In the genomic region with DNA sequence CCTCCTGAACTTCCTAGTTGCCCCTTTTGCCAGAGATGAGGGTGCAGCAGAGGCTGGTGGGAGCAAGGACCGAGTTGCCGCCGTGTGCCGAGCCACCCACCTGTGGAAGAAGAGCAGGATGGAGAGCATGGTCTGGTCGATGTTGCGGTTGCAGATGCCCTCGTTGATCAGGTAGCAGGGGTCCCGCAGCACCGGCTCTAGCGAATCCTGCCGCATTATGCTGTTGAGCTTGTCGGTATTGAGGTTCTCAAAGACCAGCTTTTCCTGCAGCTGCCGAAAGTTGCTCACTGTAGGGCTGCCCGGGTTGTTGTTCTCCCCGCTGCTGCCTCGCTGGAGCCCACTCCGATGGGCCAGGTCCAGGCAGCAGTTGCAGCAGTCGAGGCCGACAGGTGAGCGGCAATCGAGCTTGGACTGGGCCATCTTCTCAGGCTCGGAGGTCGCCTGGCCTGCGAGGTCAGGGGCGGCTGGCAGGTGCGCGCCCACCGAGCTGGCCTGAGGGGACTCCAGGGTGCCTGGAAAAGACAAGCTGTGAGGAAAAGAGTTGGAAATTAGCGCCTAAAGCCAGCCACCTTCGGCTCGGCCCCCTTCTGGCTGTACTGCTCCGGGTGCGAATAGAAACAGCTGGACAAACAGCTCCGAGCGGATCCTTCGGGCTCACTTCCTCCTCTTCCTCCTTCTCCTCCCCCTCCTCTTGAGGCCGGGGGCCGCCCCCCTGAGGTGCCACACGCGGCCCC, we compare ENCODE assay signal across 8 cellular contexts. TPM values are rescaled to one million over a fixed set of nuclear protein-coding genes. Genes with fewer than 3 reads are reported as not detected.
A peak's percentile ranks its signal among the peaks of the same experiment; 100 is the strongest.
DNase-seq lines count a peak whose midpoint lies in the region; ATAC-seq, FAIRE-seq and TF ChIP-seq lines count a peak whose summit lies in the region.

No MANE protein-coding gene starts in this region.

- no peak for FAIRE-seq in pancreas (lab: Jason Lieb, UNC)

- H3K4me1 Mint-ChIP-seq in CD8-positive, alpha-beta memory T cell = peaks cover 12 to 35% (median 18%) of the 10 kb centered on the region in 3 donors

- intact Hi-C loops in HCT116 (cut with micrococcal nuclease) = loop anchor here (5.0 to 10.0 kb wide), 3 partner anchors 60 to 233 kb away; no protein-coding TSS in a partner anchor
- intact Hi-C loops in esophagus squamous epithelium (cut with DNase I) = loop anchor here (5.0 kb wide), 1 partner anchor 118 kb away; no protein-coding TSS in a partner anchor
- intact Hi-C loops in pancreas (cut with DNase I) = loop anchor here in 2 of 3 donors (5.0 to 10.0 kb wide), 2 partner anchors 100 to 113 kb away; no protein-coding TSS in a partner anchor

- CTCF ChIA-PET in CD8-positive, alpha-beta memory T cell (lab: Charles Lee) = interaction anchor here (0.9 to 7.4 kb wide), 12 partner anchors 9 to 146 kb away, joined by 3 to 145 read pairs (median 4); a partner anchor contains a TSS
- CTCF ChIA-PET in HCT116 (lab: Charles Lee) = interaction anchor here (1.4 to 3.8 kb wide), 3 partner anchors 102 to 776 kb away, joined by 5 to 45 read pairs (median 9); no protein-coding TSS in a partner anchor

- H3K79me2 ChIP-seq in HCT116 (ENCODE audit: insufficient read depth, low read length) = no peaks in the 10 kb centered on the region

- H3K27ac ChIP-seq in CD8-positive, alpha-beta memory T cell (ENCODE audit: low read depth, low read length) = peak overlapping the region; percentile 43
- H3K27ac ChIP-seq in HCT116 (ENCODE audit: low read depth, low read length) (no peak overlapping the region), SJCRH30 (no peak overlapping the region), esophagus squamous epithelium (peak overlapping the region; percentile 82 to 94 (median 88)), pancreas (peak overlapping the region; percentile 43 to 73 (median 56))

- peak overlapping the region; percentile 78 for H3K4me2 ChIP-seq in HCT116 (ENCODE audit: low read length)

- H3K36me3 ChIP-seq in CD8-positive, alpha-beta memory T cell (ENCODE audit: insufficient read depth, low read length) = no peaks in the 10 kb centered on the region
- H3K36me3 ChIP-seq in HCT116 (ENCODE audit: control insufficient read depth in 1 of 2, insufficient read depth in 2 of 2, low read length in 2 of 2) (no peaks in the 10 kb centered on the region), SJCRH30 (no peaks in the 10 kb centered on the region), esophagus squamous epithelium (peaks cover 0 to 5% (median 0%) of the 10 kb centered on the region in 3 donors), pancreas (no peaks in the 10 kb centered on the region)

- TF ChIP-seq POLR2A in HCT116 (IDR thresholded peaks at IDR 0.05; ENCODE audit: borderline replicate concordance, extremely low read depth, insufficient read depth, insufficient read length) (no peak), esophagus squamous epithelium (IDR thresholded peaks at IDR 0.05) (no peak)

- TF ChIP-seq CTCF in HCT116 (IDR thresholded peaks at IDR 0.05 in 2 of 3, conservative IDR thresholded peaks at IDR 0.05 in 1 of 3; ENCODE audit: borderline replicate concordance in 1 of 3, insufficient read depth in 1 of 3, low read depth in 2 of 3, low read length in 2 of 3) = no peak
- TF ChIP-seq CTCF in esophagus squamous epithelium (IDR thresholded peaks at IDR 0.05) = no peak
- TF ChIP-seq CTCF in pancreas (IDR thresholded peaks at IDR 0.05) = no peak

- RAD21 ChIA-PET in HCT116 (lab: Charles Lee; ENCODE audit: low non-redundant PET in 1 of 2, low total read pairs in 2 of 2, uncharacterized antibody in 2 of 2, unreplicated experiment in 2 of 2) = interaction anchor here (0.7 to 2.6 kb wide), 3 partner anchors 102 to 114 kb away, joined by 3 to 14 read pairs (median 3); no protein-coding TSS in a partner anchor

- DNase-seq in CD8-positive, alpha-beta memory T cell = peak in 2 of 5 donors; percentile 14 to 42
- DNase-seq in HCT116 (ENCODE audit: low read depth, low spot score) = no peak
- DNase-seq in SJCRH30 = no peak
- no peak for DNase-seq in esophagus squamous epithelium (lab: John Stamatoyannopoulos, UW)
- DNase-seq in pancreas = peak in 1 of 6 donors; percentile 74
- no peak for DNase-seq in germinal center (ENCODE audit: low spot score)
- DNase-seq in foreskin melanocyte = no peak
- no peak for DNase-seq in SW 1271 (lab: John Stamatoyannopoulos, UW)

- no peaks in the 10 kb centered on the region for H3K9me2 ChIP-seq in HCT116 (ENCODE audit: insufficient read depth)

- no peaks in the 10 kb centered on the region for H3K9me3 ChIP-seq in CD8-positive, alpha-beta memory T cell (ENCODE audit: low read length)
- H3K9me3 ChIP-seq in HCT116 (ENCODE audit: control insufficient read depth in 1 of 2, insufficient read depth in 1 of 2, low read depth in 1 of 2, low read length in 2 of 2) (no peaks in the 10 kb centered on the region), SJCRH30 (replicated peaks) (no peaks in the 10 kb centered on the region), esophagus squamous epithelium (no peaks in the 10 kb centered on the region), pancreas (no peaks in the 10 kb centered on the region)

- peak overlapping the region; percentile 87 to 94 (median 90) for H3K4me3 Mint-ChIP-seq in CD8-positive, alpha-beta memory T cell

- H3K27me3 ChIP-seq in CD8-positive, alpha-beta memory T cell (ENCODE audit: insufficient read depth, low read length, poor library complexity, severe bottlenecking) = no peaks in the 10 kb centered on the region
- no peaks in the 10 kb centered on the region for H3K27me3 ChIP-seq in HCT116 (ENCODE audit: insufficient read depth, low read length)
- no peaks in the 10 kb centered on the region for H3K27me3 ChIP-seq in SJCRH30
- no peaks in the 10 kb centered on the region for H3K27me3 ChIP-seq in esophagus squamous epithelium
- H3K27me3 ChIP-seq in pancreas = peaks cover 0 to 8% (median 0%) of the 10 kb centered on the region in 4 donors

- peaks cover 0 to 18% of the 10 kb centered on the region in 2 donors for H3K27me3 Mint-ChIP-seq in CD8-positive, alpha-beta memory T cell

- H3K9ac ChIP-seq in HCT116 (ENCODE audit: low read length) = no peak overlapping the region

- TF ChIP-seq RAD21 in HCT116 (IDR thresholded peaks at IDR 0.05; ENCODE audit: low read depth) = no peak

- no peaks in the 10 kb centered on the region for H3K9me3 Mint-ChIP-seq in CD8-positive, alpha-beta memory T cell

- no peaks in the 10 kb centered on the region for H4K20me1 ChIP-seq in HCT116 (ENCODE audit: insufficient read depth)

- 30 to 44% methylated on average over 2 to 16 of the region's 40 CpGs for WGBS in esophagus squamous epithelium, 2 donors
- WGBS in pancreas, 2 donors = 2 to 24% methylated on average over 36 to 40 of the region's 40 CpGs

- POLR2A ChIA-PET in CD8-positive, alpha-beta memory T cell (lab: Charles Lee) = interaction anchor here (0.6 to 3.7 kb wide), 7 partner anchors 33 to 146 kb away, joined by 3 to 26 read pairs (median 5); a partner anchor contains a TSS
- POLR2A ChIA-PET in HCT116 (lab: Charles Lee) = interaction anchor here (1.3 kb wide), 1 partner anchor 58 kb away, joined by 3 read pairs; no protein-coding TSS in a partner anchor

- peaks cover 0 to 12% (median 0%) of the 10 kb centered on the region in 3 donors for H3K36me3 Mint-ChIP-seq in CD8-positive, alpha-beta memory T cell

- ATAC-seq in HCT116 (peak; percentile 25), pancreas (peak; percentile 6 to 32 (median 24))

- peak overlapping the region; percentile 73 for H3K4me3 ChIP-seq in CD8-positive, alpha-beta memory T cell (ENCODE audit: low read length)
- H3K4me3 ChIP-seq in HCT116 (replicated peaks in 1 of 2; ENCODE audit: low read depth in 1 of 2, low read length in 2 of 2) (peak overlapping the region; percentile 38 to 55), SJCRH30 (peak overlapping the region; percentile 53), esophagus squamous epithelium (peak overlapping the region; percentile 52 to 70 (median 64)), pancreas (peak overlapping the region; percentile 31 to 54 (median 42))

- no peak overlapping the region for H2AFZ ChIP-seq in HCT116 (ENCODE audit: low read depth, low read length, poor library complexity, severe bottlenecking)

- H3K4me1 ChIP-seq in CD8-positive, alpha-beta memory T cell (ENCODE audit: insufficient read depth, low read length) = no peaks in the 10 kb centered on the region
- H3K4me1 ChIP-seq in HCT116 (ENCODE audit: control insufficient read depth in 1 of 2, insufficient read depth in 2 of 2, low read length in 2 of 2) (peaks cover 8 to 14% of the 10 kb centered on the region in 2 experiments; a peak in 2 of 4 replicates), SJCRH30 (no peaks in the 10 kb centered on the region), esophagus squamous epithelium (peaks cover 0 to 43% (median 0%) of the 10 kb centered on the region in 3 donors), pancreas (no peaks in the 10 kb centered on the region)

- BruUV-seq in HCT116 (replicated peaks; lab: Mats Ljungman, UMichigan) = no TSS peak

- peak overlapping the region in 3 of 8 donors; percentile 27 to 92 (median 35) for H3K27ac Mint-ChIP-seq in CD8-positive, alpha-beta memory T cell

TF ChIP-seq in HCT116, 20 proteins besides CTCF, POLR2A, EP300 and RAD21 (continues in another document):
- TF ChIP-seq EGR1 (IDR thresholded peaks at IDR 0.05; ENCODE audit: low read depth) = no peak
- no peak for TF ChIP-seq EZH2 (IDR thresholded peaks at IDR 0.05)
- TF ChIP-seq CEBPB (IDR thresholded peaks at IDR 0.05; ENCODE audit: low read depth) = no peak
- no peak for TF ChIP-seq SIN3A (IDR thresholded peaks at IDR 0.05; ENCODE audit: low read depth)
- no peak for TF ChIP-seq CBX3 (IDR thresholded peaks at IDR 0.05; ENCODE audit: low read depth)
- TF ChIP-seq JUND (IDR thresholded peaks at IDR 0.05) = no peak

RNA-seq across cellular contexts. Expression of a gene that starts 0.4 kb away (rescaled TPM):
- total RNA-seq in CD8-positive, alpha-beta memory T cell = 10 to 100 TPM; 45.0 to 47.3 TPM
- 790 TPM for polyA plus RNA-seq in CD8-positive, alpha-beta memory T cell
- total RNA-seq in HCT116 (2021; ENCODE audit: unreplicated experiment) (24.6 TPM), esophagus squamous epithelium (100 to 1,000 TPM in 3 of 4 donors, 10 to 100 TPM in 1; 50.2 to 558 (median 140) TPM), pancreas (10 to 100 TPM; 12.8 to 86.6 (median 47.3) TPM)
- polyA plus RNA-seq in HCT116 (2012) = 29.9 and 31.8 TPM in 2 replicates
- 27.0 and 29.0 TPM in 2 replicates for total RNA-seq in SJCRH30 (2014; rRNA removed; shearing (Covaris generic))
- 10 to 100 TPM; 38.8 to 61.5 TPM for polyA plus RNA-seq in pancreas

RNA-seq across cellular contexts. Expression of a gene that starts 2.4 kb away (rescaled TPM):
- total RNA-seq in CD8-positive, alpha-beta memory T cell = not detected
- 0.24 TPM for polyA plus RNA-seq in CD8-positive, alpha-beta memory T cell
- total RNA-seq in HCT116 (2021; ENCODE audit: unreplicated experiment) = not detected
- not detected in 2 replicates for polyA plus RNA-seq in HCT116 (2012)
- not detected in 2 replicates for total RNA-seq in SJCRH30 (2014; rRNA removed; shearing (Covaris generic))
- total RNA-seq in esophagus squamous epithelium = not detected
- total RNA-seq in pancreas = under 1 TPM in 3 of 6 donors, not detected in 3; 0.19 to 0.38 (median 0.20) TPM
- polyA plus RNA-seq in pancreas = under 1 TPM; 0.11 to 0.28 TPM

RNA-seq across cellular contexts. Expression of a gene that starts 50.5 kb away (rescaled TPM):
- 10 to 100 TPM; 10.6 to 13.3 TPM for total RNA-seq in CD8-positive, alpha-beta memory T cell
- 6.8 TPM for polyA plus RNA-seq in CD8-positive, alpha-beta memory T cell
- total RNA-seq in HCT116 (2021; ENCODE audit: unreplicated experiment) = 5.1 TPM
- polyA plus RNA-seq in HCT116 (2012) = 4.0 and 4.6 TPM in 2 replicates
- 2.0 and 3.9 TPM in 2 replicates for total RNA-seq in SJCRH30 (2014; rRNA removed; shearing (Covaris generic))
- total RNA-seq in esophagus squamous epithelium = 10 to 100 TPM; 14.4 to 24.4 (median 17.7) TPM
- total RNA-seq in pancreas = 10 to 100 TPM in 2 of 6 donors, 1 to 10 TPM in 4; 5.7 to 11.3 (median 8.8) TPM
- polyA plus RNA-seq in pancreas = 1 to 10 TPM; 1.6 to 1.9 TPM

Comparison
In these comparisons a context has a peak if more than half of its experiments do, and no peak if none do; other contexts are left out.
1. H3K27ac ChIP-seq: peak in CD8-positive, alpha-beta memory T cell (single experiment), esophagus squamous epithelium (4 of 4) and pancreas (4 of 4); none in HCT116 (single experiment) and SJCRH30 (single experiment).
2. Peak in every context shown above with its lines, with median percentiles within 50 percentile points of each other: H3K4me3 ChIP-seq.